In genomic region chr3:131200636-131201199, GRCh38 we compare ENCODE assay signal across 8 cellular contexts.
"Had no signal": no experiment of that assay in that cellular context is flagged by ENCODE, and none has a peak within 500 bp of the region (broad histone marks: within the 10 kb centered on the region; RNA-seq: fewer than 3 reads in every experiment).

No MANE protein-coding gene starts in this region.

- FAIRE-seq: G401.6, GM12878, GM12891, GM12892, GM18507, GM19239 had no signal

- ATAC-seq: GM12878 had no signal

- DNase-seq: GDM1, GF-D8 had no signal

- H3K4me3 ChIP-seq: GM12878 had no signal
